1 cellular context compared by ENCODE assay signal in the genomic region with DNA sequence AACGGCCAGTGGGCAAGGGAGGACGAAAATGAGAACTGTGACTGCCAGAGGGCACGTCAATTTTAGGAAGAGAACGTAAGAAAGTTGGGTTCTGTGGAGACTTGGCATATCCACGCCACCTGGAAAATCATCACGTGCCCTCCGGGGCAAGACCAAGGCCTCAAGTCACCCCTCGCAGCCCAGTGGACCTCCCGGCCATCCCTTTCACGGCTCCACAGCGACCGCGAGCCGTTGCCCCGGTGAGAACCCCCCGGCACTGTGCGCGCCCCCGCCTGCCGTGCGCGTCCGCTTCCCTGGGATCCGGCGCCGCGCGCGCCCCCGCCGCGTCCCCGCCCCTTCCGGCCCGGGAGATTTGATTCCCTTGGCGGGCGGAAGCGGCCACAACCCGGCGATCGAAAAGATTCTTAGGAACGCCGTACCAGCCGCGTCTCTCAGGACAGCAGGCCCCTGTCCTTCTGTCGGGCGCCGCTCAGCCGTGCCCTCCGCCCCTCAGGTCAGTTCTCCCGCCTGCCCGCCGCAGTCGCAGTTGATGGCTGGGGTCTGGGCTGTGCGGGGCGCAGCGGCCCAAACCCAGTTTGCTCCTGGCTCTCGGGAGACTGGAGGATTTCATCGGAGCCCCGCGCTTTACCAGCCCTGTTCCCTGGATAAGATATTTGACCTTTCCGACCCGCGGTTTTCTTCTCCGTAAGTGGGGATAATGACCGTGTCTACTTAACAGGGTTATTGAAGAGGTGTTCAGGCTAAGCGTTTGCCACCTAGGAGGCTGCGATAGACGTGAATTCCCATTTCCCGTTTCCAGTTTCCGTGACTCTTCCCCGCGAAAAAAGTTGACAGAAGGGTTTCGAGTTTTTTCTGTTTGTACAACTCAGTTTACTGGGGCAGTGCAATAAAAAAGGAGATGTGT.
TF ChIP-seq lines count a peak whose summit lies in the region.

A gene (plus strand): TSS at position 381 of the 904 bp plus-strand sequence. CDS start 8,787 bp downstream, outside the sequence.

TF ChIP-seq in HepG2, 621 proteins besides CTCF, POLR2A, EP300 and RAD21 (continued from another document and continues in another):
- TF ChIP-seq, protein P1, sequence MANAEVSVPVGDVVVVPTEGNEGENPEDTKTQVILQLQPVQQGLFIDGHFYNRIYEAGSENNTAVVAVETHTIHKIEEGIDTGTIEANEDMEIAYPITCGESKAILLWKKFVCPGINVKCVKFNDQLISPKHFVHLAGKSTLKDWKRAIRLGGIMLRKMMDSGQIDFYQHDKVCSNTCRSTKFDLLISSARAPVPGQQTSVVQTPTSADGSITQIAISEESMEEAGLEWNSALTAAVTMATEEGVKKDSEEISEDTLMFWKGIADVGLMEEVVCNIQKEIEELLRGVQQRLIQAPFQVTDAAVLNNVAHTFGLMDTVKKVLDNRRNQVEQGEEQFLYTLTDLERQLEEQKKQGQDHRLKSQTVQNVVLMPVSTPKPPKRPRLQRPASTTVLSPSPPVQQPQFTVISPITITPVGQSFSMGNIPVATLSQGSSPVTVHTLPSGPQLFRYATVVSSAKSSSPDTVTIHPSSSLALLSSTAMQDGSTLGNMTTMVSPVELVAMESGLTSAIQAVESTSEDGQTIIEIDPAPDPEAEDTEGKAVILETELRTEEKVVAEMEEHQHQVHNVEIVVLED (CRISPR knock-in tag; IDR thresholded peaks at IDR 0.05; ENCODE audit: borderline replicate concordance) = peak; percentile 84
- TF ChIP-seq, protein P2, sequence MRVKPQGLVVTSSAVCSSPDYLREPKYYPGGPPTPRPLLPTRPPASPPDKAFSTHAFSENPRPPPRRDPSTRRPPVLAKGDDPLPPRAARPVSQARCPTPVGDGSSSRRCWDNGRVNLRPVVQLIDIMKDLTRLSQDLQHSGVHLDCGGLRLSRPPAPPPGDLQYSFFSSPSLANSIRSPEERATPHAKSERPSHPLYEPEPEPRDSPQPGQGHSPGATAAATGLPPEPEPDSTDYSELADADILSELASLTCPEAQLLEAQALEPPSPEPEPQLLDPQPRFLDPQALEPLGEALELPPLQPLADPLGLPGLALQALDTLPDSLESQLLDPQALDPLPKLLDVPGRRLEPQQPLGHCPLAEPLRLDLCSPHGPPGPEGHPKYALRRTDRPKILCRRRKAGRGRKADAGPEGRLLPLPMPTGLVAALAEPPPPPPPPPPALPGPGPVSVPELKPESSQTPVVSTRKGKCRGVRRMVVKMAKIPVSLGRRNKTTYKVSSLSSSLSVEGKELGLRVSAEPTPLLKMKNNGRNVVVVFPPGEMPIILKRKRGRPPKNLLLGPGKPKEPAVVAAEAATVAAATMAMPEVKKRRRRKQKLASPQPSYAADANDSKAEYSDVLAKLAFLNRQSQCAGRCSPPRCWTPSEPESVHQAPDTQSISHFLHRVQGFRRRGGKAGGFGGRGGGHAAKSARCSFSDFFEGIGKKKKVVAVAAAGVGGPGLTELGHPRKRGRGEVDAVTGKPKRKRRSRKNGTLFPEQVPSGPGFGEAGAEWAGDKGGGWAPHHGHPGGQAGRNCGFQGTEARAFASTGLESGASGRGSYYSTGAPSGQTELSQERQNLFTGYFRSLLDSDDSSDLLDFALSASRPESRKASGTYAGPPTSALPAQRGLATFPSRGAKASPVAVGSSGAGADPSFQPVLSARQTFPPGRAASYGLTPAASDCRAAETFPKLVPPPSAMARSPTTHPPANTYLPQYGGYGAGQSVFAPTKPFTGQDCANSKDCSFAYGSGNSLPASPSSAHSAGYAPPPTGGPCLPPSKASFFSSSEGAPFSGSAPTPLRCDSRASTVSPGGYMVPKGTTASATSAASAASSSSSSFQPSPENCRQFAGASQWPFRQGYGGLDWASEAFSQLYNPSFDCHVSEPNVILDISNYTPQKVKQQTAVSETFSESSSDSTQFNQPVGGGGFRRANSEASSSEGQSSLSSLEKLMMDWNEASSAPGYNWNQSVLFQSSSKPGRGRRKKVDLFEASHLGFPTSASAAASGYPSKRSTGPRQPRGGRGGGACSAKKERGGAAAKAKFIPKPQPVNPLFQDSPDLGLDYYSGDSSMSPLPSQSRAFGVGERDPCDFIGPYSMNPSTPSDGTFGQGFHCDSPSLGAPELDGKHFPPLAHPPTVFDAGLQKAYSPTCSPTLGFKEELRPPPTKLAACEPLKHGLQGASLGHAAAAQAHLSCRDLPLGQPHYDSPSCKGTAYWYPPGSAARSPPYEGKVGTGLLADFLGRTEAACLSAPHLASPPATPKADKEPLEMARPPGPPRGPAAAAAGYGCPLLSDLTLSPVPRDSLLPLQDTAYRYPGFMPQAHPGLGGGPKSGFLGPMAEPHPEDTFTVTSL (CRISPR knock-in tag; IDR thresholded peaks at IDR 0.05; ENCODE audit: borderline replicate concordance) = no peak
- TF ChIP-seq SP4 (CRISPR knock-in tag; IDR thresholded peaks at IDR 0.05) (peak; percentile 83), YY1 (IDR thresholded peaks at IDR 0.05; ENCODE audit: insufficient read depth, insufficient replicate concordance, low read depth, low read length) (no peak), SMAD1 (CRISPR knock-in tag; IDR thresholded peaks at IDR 0.05; ENCODE audit: borderline replicate concordance, low read depth) (peak; percentile 70; the same call in 1 of the 2 replicates), HNRNPH1 (optimal IDR thresholded peaks at IDR 0.05; ENCODE audit: low read depth, low read length) (no peak), GLI4 (CRISPR knock-in tag; IDR thresholded peaks at IDR 0.05; ENCODE audit: borderline replicate concordance) (peak; percentile 51; the same call in 1 of the 2 replicates), ZFP90 (CRISPR knock-in tag; IDR thresholded peaks at IDR 0.05; ENCODE audit: borderline replicate concordance) (peak; percentile 42; the same call in 1 of the 2 replicates), ZNF101 (CRISPR knock-in tag; IDR thresholded peaks at IDR 0.05; ENCODE audit: borderline replicate concordance, low read depth) (no peak), ZNF891 (CRISPR knock-in tag; IDR thresholded peaks at IDR 0.05) (peak; percentile 77), GTF2F1 (IDR thresholded peaks at IDR 0.05; ENCODE audit: low read length) (no peak), ZFP62 (CRISPR knock-in tag; IDR thresholded peaks at IDR 0.05) (no peak), ZNF737 (CRISPR knock-in tag; IDR thresholded peaks at IDR 0.05; ENCODE audit: borderline replicate concordance) (no peak), ZNF326 (CRISPR knock-in tag; IDR thresholded peaks at IDR 0.05; ENCODE audit: borderline replicate concordance) (no peak), NONO (IDR thresholded peaks at IDR 0.05) (no peak), NONO (CRISPR knock-in tag; conservative IDR thresholded peaks at IDR 0.05) (peak; percentile 86), SNRNP70 (IDR thresholded peaks at IDR 0.05; ENCODE audit: low read depth, low read length) (no peak), ZNF839 (CRISPR knock-in tag; IDR thresholded peaks at IDR 0.05; ENCODE audit: borderline replicate concordance) (no peak), HNF4A (CRISPR knock-in tag; IDR thresholded peaks at IDR 0.05) (no peak), NPAS2 (CRISPR knock-in tag; IDR thresholded peaks at IDR 0.05; ENCODE audit: borderline replicate concordance) (no peak), FOXC1 (CRISPR knock-in tag; IDR thresholded peaks at IDR 0.05; ENCODE audit: borderline replicate concordance) (no peak), NFIC (IDR thresholded peaks at IDR 0.05; ENCODE audit: low read length) (no peak), ZNF460 (CRISPR knock-in tag; IDR thresholded peaks at IDR 0.05; ENCODE audit: borderline replicate concordance) (no peak), ZMYM4 (CRISPR knock-in tag; IDR thresholded peaks at IDR 0.05) (peak; percentile 76), ZNF572 (CRISPR knock-in tag; IDR thresholded peaks at IDR 0.05) (no peak), CC2D1A (CRISPR knock-in tag; IDR thresholded peaks at IDR 0.05) (no peak), ZNF713 (CRISPR knock-in tag; IDR thresholded peaks at IDR 0.05) (0 out of 2 replicates have a peak, but pooled peaks have one; percentile 25), KDM2A (CRISPR knock-in tag; IDR thresholded peaks at IDR 0.05; ENCODE audit: borderline replicate concordance, low read depth) (peak; percentile 68; the same call in 1 of the 2 replicates), MED1 (CRISPR knock-in tag; IDR thresholded peaks at IDR 0.05) (peak; percentile 45; the same call in 1 of the 2 replicates), ZNF432 (CRISPR knock-in tag; IDR thresholded peaks at IDR 0.05; ENCODE audit: borderline replicate concordance) (no peak), ZNF850 (CRISPR knock-in tag; conservative IDR thresholded peaks at IDR 0.05) (no peak), ZNF550 (CRISPR knock-in tag; IDR thresholded peaks at IDR 0.05; ENCODE audit: borderline replicate concordance) (0 out of 2 replicates have a peak, but pooled peaks have one; percentile 44), ZIK1 (CRISPR knock-in tag; IDR thresholded peaks at IDR 0.05; ENCODE audit: borderline replicate concordance, low read depth) (no peak), ZNF205 (CRISPR knock-in tag; IDR thresholded peaks at IDR 0.05) (no peak), ZNF567 (CRISPR knock-in tag; IDR thresholded peaks at IDR 0.05; ENCODE audit: borderline replicate concordance) (no peak), ZNF263 (CRISPR knock-in tag; IDR thresholded peaks at IDR 0.05) (0 out of 2 replicates have a peak, but pooled peaks have one; percentile 9), AKAP8 (CRISPR knock-in tag; IDR thresholded peaks at IDR 0.05) (no peak; the same call in 1 of the 2 replicates), ZNF615 (CRISPR knock-in tag; IDR thresholded peaks at IDR 0.05; ENCODE audit: borderline replicate concordance) (peak; percentile 33; the same call in 1 of the 2 replicates), TMF1 (CRISPR knock-in tag; IDR thresholded peaks at IDR 0.05; ENCODE audit: low read depth) (no peak), ZNF335 (CRISPR knock-in tag; IDR thresholded peaks at IDR 0.05) (no peak), GABPB1 (CRISPR knock-in tag; IDR thresholded peaks at IDR 0.05) (peak; percentile 96), FOSL1 (CRISPR knock-in tag; IDR thresholded peaks at IDR 0.05; ENCODE audit: borderline replicate concordance) (no peak), ARNTL (CRISPR knock-in tag; IDR thresholded peaks at IDR 0.05) (peak; percentile 33; the same call in 1 of the 2 replicates), SNAI1 (CRISPR knock-in tag; IDR thresholded peaks at IDR 0.05; ENCODE audit: borderline replicate concordance) (peak; percentile 53; the same call in 1 of the 2 replicates), MBD4 (IDR thresholded peaks at IDR 0.05; ENCODE audit: borderline replicate concordance, low read length) (no peak), ZNF678 (CRISPR knock-in tag; IDR thresholded peaks at IDR 0.05) (no peak)
- TF ChIP-seq, protein P3, sequence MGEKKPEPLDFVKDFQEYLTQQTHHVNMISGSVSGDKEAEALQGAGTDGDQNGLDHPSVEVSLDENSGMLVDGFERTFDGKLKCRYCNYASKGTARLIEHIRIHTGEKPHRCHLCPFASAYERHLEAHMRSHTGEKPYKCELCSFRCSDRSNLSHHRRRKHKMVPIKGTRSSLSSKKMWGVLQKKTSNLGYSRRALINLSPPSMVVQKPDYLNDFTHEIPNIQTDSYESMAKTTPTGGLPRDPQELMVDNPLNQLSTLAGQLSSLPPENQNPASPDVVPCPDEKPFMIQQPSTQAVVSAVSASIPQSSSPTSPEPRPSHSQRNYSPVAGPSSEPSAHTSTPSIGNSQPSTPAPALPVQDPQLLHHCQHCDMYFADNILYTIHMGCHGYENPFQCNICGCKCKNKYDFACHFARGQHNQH (CRISPR knock-in tag; IDR thresholded peaks at IDR 0.05) = peak; percentile 75; the same call in 1 of the 2 replicates
- TF ChIP-seq, protein P4, sequence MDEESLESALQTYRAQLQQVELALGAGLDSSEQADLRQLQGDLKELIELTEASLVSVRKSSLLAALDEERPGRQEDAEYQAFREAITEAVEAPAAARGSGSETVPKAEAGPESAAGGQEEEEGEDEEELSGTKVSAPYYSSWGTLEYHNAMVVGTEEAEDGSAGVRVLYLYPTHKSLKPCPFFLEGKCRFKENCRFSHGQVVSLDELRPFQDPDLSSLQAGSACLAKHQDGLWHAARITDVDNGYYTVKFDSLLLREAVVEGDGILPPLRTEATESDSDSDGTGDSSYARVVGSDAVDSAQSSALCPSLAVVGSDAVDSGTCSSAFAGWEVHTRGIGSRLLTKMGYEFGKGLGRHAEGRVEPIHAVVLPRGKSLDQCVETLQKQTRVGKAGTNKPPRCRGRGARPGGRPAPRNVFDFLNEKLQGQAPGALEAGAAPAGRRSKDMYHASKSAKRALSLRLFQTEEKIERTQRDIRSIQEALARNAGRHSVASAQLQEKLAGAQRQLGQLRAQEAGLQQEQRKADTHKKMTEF (CRISPR knock-in tag; IDR thresholded peaks at IDR 0.05) = peak; percentile 54
- TF ChIP-seq, protein P5, sequence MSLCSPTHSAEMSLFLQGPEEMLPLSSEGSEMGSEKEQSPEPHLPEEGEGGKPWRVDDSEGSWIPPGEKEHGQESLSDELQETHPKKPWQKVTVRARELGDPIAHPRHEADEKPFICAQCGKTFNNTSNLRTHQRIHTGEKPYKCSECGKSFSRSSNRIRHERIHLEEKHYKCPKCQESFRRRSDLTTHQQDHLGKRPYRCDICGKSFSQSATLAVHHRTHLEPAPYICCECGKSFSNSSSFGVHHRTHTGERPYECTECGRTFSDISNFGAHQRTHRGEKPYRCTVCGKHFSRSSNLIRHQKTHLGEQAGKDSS (CRISPR knock-in tag; IDR thresholded peaks at IDR 0.05; ENCODE audit: borderline replicate concordance, low read depth) = peak; percentile 83
- TF ChIP-seq, protein P6, sequence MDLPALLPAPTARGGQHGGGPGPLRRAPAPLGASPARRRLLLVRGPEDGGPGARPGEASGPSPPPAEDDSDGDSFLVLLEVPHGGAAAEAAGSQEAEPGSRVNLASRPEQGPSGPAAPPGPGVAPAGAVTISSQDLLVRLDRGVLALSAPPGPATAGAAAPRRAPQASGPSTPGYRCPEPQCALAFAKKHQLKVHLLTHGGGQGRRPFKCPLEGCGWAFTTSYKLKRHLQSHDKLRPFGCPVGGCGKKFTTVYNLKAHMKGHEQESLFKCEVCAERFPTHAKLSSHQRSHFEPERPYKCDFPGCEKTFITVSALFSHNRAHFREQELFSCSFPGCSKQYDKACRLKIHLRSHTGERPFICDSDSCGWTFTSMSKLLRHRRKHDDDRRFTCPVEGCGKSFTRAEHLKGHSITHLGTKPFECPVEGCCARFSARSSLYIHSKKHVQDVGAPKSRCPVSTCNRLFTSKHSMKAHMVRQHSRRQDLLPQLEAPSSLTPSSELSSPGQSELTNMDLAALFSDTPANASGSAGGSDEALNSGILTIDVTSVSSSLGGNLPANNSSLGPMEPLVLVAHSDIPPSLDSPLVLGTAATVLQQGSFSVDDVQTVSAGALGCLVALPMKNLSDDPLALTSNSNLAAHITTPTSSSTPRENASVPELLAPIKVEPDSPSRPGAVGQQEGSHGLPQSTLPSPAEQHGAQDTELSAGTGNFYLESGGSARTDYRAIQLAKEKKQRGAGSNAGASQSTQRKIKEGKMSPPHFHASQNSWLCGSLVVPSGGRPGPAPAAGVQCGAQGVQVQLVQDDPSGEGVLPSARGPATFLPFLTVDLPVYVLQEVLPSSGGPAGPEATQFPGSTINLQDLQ (CRISPR knock-in tag; IDR thresholded peaks at IDR 0.05) = 0 out of 2 replicates have a peak, but pooled peaks have one; percentile 25
